17 cellular contexts compared by ENCODE assay signal in genomic region chr5:149514512-149514911, GRCh38. TPM values are rescaled to one million over a fixed set of nuclear protein-coding genes. Genes with fewer than 3 reads are reported as not detected.
DNase-seq lines count a peak whose midpoint lies in the region; ATAC-seq and TF ChIP-seq lines count a peak whose summit lies in the region.
"Had no signal": no experiment of that assay in that cellular context is flagged by ENCODE, and none has a peak within 500 bp of the region (broad histone marks: within the 10 kb centered on the region; RNA-seq: fewer than 3 reads in every experiment).

No MANE protein-coding gene starts in this region.

- no peak for TF ChIP-seq CTCF in left ventricle myocardium inferior (IDR thresholded peaks at IDR 0.05; ENCODE audit: borderline replicate concordance)
- no peak for TF ChIP-seq CTCF in Panc1 (IDR thresholded peaks at IDR 0.05)
- no peak for TF ChIP-seq CTCF in endodermal cell (conservative IDR thresholded peaks at IDR 0.05)
- no peak for TF ChIP-seq CTCF in BE2C (IDR thresholded peaks at IDR 0.05; ENCODE audit: low read depth, low read length)

- H3K4me2 ChIP-seq in skeletal muscle satellite cell (ENCODE audit: low read length) = peak overlapping the region; percentile 27

- ATAC-seq in right cardiac atrium (no peak), Panc1 (no peak), HG03432 (IDR thresholded peaks at IDR 0.05; ENCODE audit: unreplicated experiment) (no peak), GM21723 (IDR thresholded peaks at IDR 0.05; ENCODE audit: unreplicated experiment) (no peak)

- H3K36me3 Mint-ChIP-seq in endodermal cell (ENCODE audit: low read depth) = peaks cover 40% of the 10 kb centered on the region

- intact Hi-C loops in left ventricle myocardium inferior (cut with micrococcal nuclease) = no loop called here
- intact Hi-C loops in right cardiac atrium (cut with DNase I) = no loop called here
- intact Hi-C loops in Panc1 (cut with micrococcal nuclease; ENCODE audit: unreplicated experiment) = no loop called here

- 59% methylated on average over 1 of the region's 1 CpG for WGBS in right cardiac atrium
- 100% methylated on average over 1 of the region's 1 CpG; no CpG with 5 or more reads in 1 of the 2 experiments for WGBS in endodermal cell (ENCODE audit: insufficient coverage in 1 of 2, insufficient read length in 1 of 2), 2 experiments

- H3K27me3 ChIP-seq in left ventricle myocardium inferior (ENCODE audit: low read depth) (no peaks in the 10 kb centered on the region), right cardiac atrium (ENCODE audit: control insufficient read depth, insufficient read depth) (no peaks in the 10 kb centered on the region), Panc1 (ENCODE audit: control insufficient read depth, insufficient read depth, low read length) (no peaks in the 10 kb centered on the region), endodermal cell (ENCODE audit: control insufficient read depth, insufficient read depth, low read length, poor library complexity, severe bottlenecking) (no peaks in the 10 kb centered on the region), skeletal muscle satellite cell (ENCODE audit: control insufficient read depth, insufficient read depth, low read length) (no peaks in the 10 kb centered on the region), BE2C (no peaks in the 10 kb centered on the region)
- H3K27me3 ChIP-seq: esophagus muscularis mucosa had no signal

- H3K4me3 ChIP-seq in left ventricle myocardium inferior (no peak overlapping the region), right cardiac atrium (ENCODE audit: low read length) (no peak overlapping the region), Panc1 (ENCODE audit: low read depth in 2 of 2, low read length in 2 of 2) (no peak overlapping the region), endodermal cell (ENCODE audit: low read length) (no peak overlapping the region), skeletal muscle satellite cell (ENCODE audit: low read length) (no peak overlapping the region), BE2C (ENCODE audit: low read depth, low read length) (no peak overlapping the region)
- H3K4me3 ChIP-seq: esophagus muscularis mucosa had no signal

- peak overlapping the region; percentile 82 for H3K27ac Mint-ChIP-seq in endodermal cell
- H3K27ac Mint-ChIP-seq: T-helper 1 cell treated with Interleukin-12 subunit alpha and Interleukin-12 subunit beta and Interleukin-4 antibody, amounts not matched to agents 30 μg/mL and 1 μg/mL, for 36 hours; type B pancreatic cell had no signal

- DNase-seq in left ventricle myocardium inferior (no peak), right cardiac atrium (no peak), Panc1 (ENCODE audit: low read depth, low spot score) (no peak), endodermal cell (no peak), BE2C (no peak)
- DNase-seq: DMS79 treated with DMSO at 0.1 percent for 48 hours; NCI-H1092; NCI-H2081; small intestine; stimulated activated CD4-positive, alpha-beta T cell treated with anti-CD3 and anti-CD28 coated beads, Interleukin-4, amount 100 ng/mL, for 1 hour had no signal

- H3K9me3 ChIP-seq in left ventricle myocardium inferior (replicated peaks) (no peaks in the 10 kb centered on the region), right cardiac atrium (ENCODE audit: control insufficient read depth, low read length) (no peaks in the 10 kb centered on the region), Panc1 (ENCODE audit: control insufficient read depth, insufficient read depth, low read depth, low read length) (no peaks in the 10 kb centered on the region), endodermal cell (ENCODE audit: control insufficient read depth, low read length) (no peaks in the 10 kb centered on the region), skeletal muscle satellite cell (replicated peaks; ENCODE audit: low read length) (no peaks in the 10 kb centered on the region), BE2C (no peaks in the 10 kb centered on the region)
- H3K9me3 ChIP-seq: esophagus muscularis mucosa had no signal

- H3K4me1 Mint-ChIP-seq in endodermal cell = peaks cover 27% of the 10 kb centered on the region

- no peak overlapping the region for H3K4me3 Mint-ChIP-seq in endodermal cell
- H3K4me3 Mint-ChIP-seq: T-helper 1 cell treated with Interleukin-12 subunit alpha and Interleukin-12 subunit beta and Interleukin-4 antibody, amounts not matched to agents 30 μg/mL and 1 μg/mL, for 36 hours; type B pancreatic cell had no signal

- peak overlapping the region; percentile 56 for H3K27ac ChIP-seq in left ventricle myocardium inferior (replicated peaks)
- H3K27ac ChIP-seq in right cardiac atrium (ENCODE audit: low read length) = no peak overlapping the region
- H3K27ac ChIP-seq in Panc1 (ENCODE audit: low read length) = no peak overlapping the region
- H3K27ac ChIP-seq in endodermal cell (ENCODE audit: low read depth, low read length) = no peak overlapping the region

- H3K36me3 ChIP-seq in left ventricle myocardium inferior (peaks cover 35% of the 10 kb centered on the region), Panc1 (ENCODE audit: control insufficient read depth, insufficient read depth, low read length) (peaks cover 47% of the 10 kb centered on the region), endodermal cell (ENCODE audit: control insufficient read depth, insufficient read depth, low read length) (peaks cover 94% of the 10 kb centered on the region), skeletal muscle satellite cell (ENCODE audit: insufficient read depth, low read length) (peaks cover 57% of the 10 kb centered on the region), BE2C (peaks cover 68% of the 10 kb centered on the region)

- CTCF ChIA-PET in Panc1 (lab: Charles Lee) = no interaction called here

- H3K9me3 Mint-ChIP-seq in endodermal cell = no peaks in the 10 kb centered on the region
- H3K9me3 Mint-ChIP-seq: T-helper 1 cell treated with Interleukin-12 subunit alpha and Interleukin-12 subunit beta and Interleukin-4 antibody, amounts not matched to agents 30 μg/mL and 1 μg/mL, for 36 hours; type B pancreatic cell had no signal

- no peak overlapping the region for H3K9ac ChIP-seq in endodermal cell (ENCODE audit: extremely low read depth, low read length, poor library complexity, severe bottlenecking)
- H3K9ac ChIP-seq in skeletal muscle satellite cell (ENCODE audit: low read depth, low read length) = peak overlapping the region; percentile 41

- in situ Hi-C loops in Panc1 (cut with HindIII; ENCODE audit: low pct_unique_long_range_greater_than_20kb, low sequenced_read_pairs) = no loop called here

- H3K4me1 ChIP-seq in left ventricle myocardium inferior (peaks cover 71% of the 10 kb centered on the region), right cardiac atrium (ENCODE audit: control insufficient read depth, insufficient read depth, low read length) (peaks cover 4% of the 10 kb centered on the region), Panc1 (ENCODE audit: control insufficient read depth, insufficient read depth, low read length) (peaks cover 36% of the 10 kb centered on the region), endodermal cell (ENCODE audit: control insufficient read depth, insufficient read depth, low read length) (peaks cover 3% of the 10 kb centered on the region), skeletal muscle satellite cell (ENCODE audit: control insufficient read depth, insufficient read depth, low read length) (peaks cover 58% of the 10 kb centered on the region), BE2C (no peaks in the 10 kb centered on the region)

- POLR2A ChIA-PET in Panc1 (lab: Charles Lee) = interaction anchor here (0.6 to 0.7 kb wide), 2 partner anchors 23 to 35 kb away, joined by 3 read pairs; no protein-coding TSS in a partner anchor

- no peaks in the 10 kb centered on the region for H3K27me3 Mint-ChIP-seq in endodermal cell (ENCODE audit: insufficient read depth)
- H3K27me3 Mint-ChIP-seq: progenitor cell of endocrine pancreas, type B pancreatic cell had no signal

- TSS peak; percentile 7 for BruUV-seq in Panc1 (replicated peaks; lab: Mats Ljungman, UMichigan)

RNA-seq across cellular contexts. Expression of gene CSNK1A1, which starts 36.7 kb away (rescaled TPM):
- total RNA-seq in left ventricle myocardium inferior (180 TPM), right cardiac atrium (100 to 1,000 TPM; 197 to 433 (median 236) TPM), Panc1 (2021; ENCODE audit: unreplicated experiment) (287 TPM), endodermal cell (100 to 1,000 TPM; 198 to 214 TPM)
- 74.5 TPM for polyA plus RNA-seq in right cardiac atrium
- 190 TPM for polyA plus RNA-seq in Panc1 (2012; ENCODE audit: insufficient read length)
- 175 TPM for polyA plus RNA-seq in endodermal cell (2013, experiment 1 of 2)
- polyA plus RNA-seq in endodermal cell (2013, experiment 2 of 2) = 176 TPM
- 270 and 292 TPM in 2 replicates for total RNA-seq in skeletal muscle satellite cell (2012; rRNA removed)
- 208 TPM for polyA plus RNA-seq in BE2C (2012; ENCODE audit: insufficient read depth, insufficient read length, low read depth)
